Comparison of ENCODE assay signal across 8 cellular contexts in genomic region chr11:108593214-108593909, GRCh38. TPM values are rescaled to one million over a fixed set of nuclear protein-coding genes. Genes with fewer than 3 reads are reported as not detected.
DNase-seq lines count a peak whose midpoint lies in the region; ATAC-seq and TF ChIP-seq lines count a peak whose summit lies in the region.

EXPH5 (minus strand) TSS chr11:108593768; CDS start chr11:108593536, 232 bp downstream.

- peak; percentile 13 for TF ChIP-seq CTCF in neural cell (IDR thresholded peaks at IDR 0.05; ENCODE audit: poor library complexity, severe bottlenecking)

- H3K4me3 ChIP-seq in neural cell (ENCODE audit: low read length), result peak within 1 kb of the TSS; percentile 87

- H3K27me3 ChIP-seq in neural cell (ENCODE audit: insufficient read depth, low read depth, low read length), result peaks cover 30% of the 10 kb centered on the region

- H4K20me1 ChIP-seq in neural cell (ENCODE audit: insufficient read depth), result no peaks in the 10 kb centered on the region

- peak within 1 kb of the TSS; percentile 42 for H2AFZ ChIP-seq in neural cell (ENCODE audit: low read depth, low read length)

- H3K27ac ChIP-seq in neural cell (ENCODE audit: low read length), result no peak within 1 kb of the TSS

- peaks cover 10% of the 10 kb centered on the region for H3K27me3 Mint-ChIP-seq in stimulated activated naive CD8-positive, alpha-beta T cell treated with anti-CD3 and anti-CD28 coated beads, Interleukin-15, amount 100 ng/mL, for 72 hours

- peak; percentile 96 for ATAC-seq in stimulated activated naive CD8-positive, alpha-beta T cell treated with anti-CD3 and anti-CD28 coated beads, Interleukin-15, amount 100 ng/mL, for 72 hours

- peak within 1 kb of the TSS; percentile 33 for H3K9ac ChIP-seq in neural cell (ENCODE audit: low read length)

- H3K9me2 ChIP-seq in neural cell (ENCODE audit: insufficient read depth, low read length), result no peaks in the 10 kb centered on the region

- peak within 1 kb of the TSS; percentile 99 for H3K4me2 ChIP-seq in neural cell (ENCODE audit: low read length)

- H3K4me3 Mint-ChIP-seq in stimulated activated naive CD8-positive, alpha-beta T cell treated with anti-CD3 and anti-CD28 coated beads, Interleukin-15, amount 100 ng/mL, for 72 hours, result peak within 1 kb of the TSS; percentile 92 to 93

- H3K9me3 ChIP-seq in neural cell (ENCODE audit: low read length), result no peaks in the 10 kb centered on the region

- H3K27ac Mint-ChIP-seq in stimulated activated naive CD8-positive, alpha-beta T cell treated with anti-CD3 and anti-CD28 coated beads, Interleukin-15, amount 100 ng/mL, for 72 hours, result peak within 1 kb of the TSS; percentile 97

- no peak for TF ChIP-seq EP300 in neural cell (conservative IDR thresholded peaks at IDR 0.05; ENCODE audit: poor library complexity, severe bottlenecking)

- no peaks in the 10 kb centered on the region for H3K36me3 ChIP-seq in neural cell (ENCODE audit: insufficient read depth, low read length)

- no peaks in the 10 kb centered on the region for H3F3A ChIP-seq in neural cell (ENCODE audit: insufficient read depth, low read length, poor library complexity, severe bottlenecking)

- no peaks in the 10 kb centered on the region for H3K9me3 Mint-ChIP-seq in stimulated activated naive CD8-positive, alpha-beta T cell treated with anti-CD3 and anti-CD28 coated beads, Interleukin-15, amount 100 ng/mL, for 72 hours

- peaks cover 12% of the 10 kb centered on the region for H3K4me1 Mint-ChIP-seq in stimulated activated naive CD8-positive, alpha-beta T cell treated with anti-CD3 and anti-CD28 coated beads, Interleukin-15, amount 100 ng/mL, for 72 hours

- no peak for TF ChIP-seq RAD21 in neural cell (conservative IDR thresholded peaks at IDR 0.05)

- H3K79me2 ChIP-seq in neural cell (replicated peaks; ENCODE audit: insufficient read depth, low read length), result no peaks in the 10 kb centered on the region

- DNase-seq in ELF-1 (ENCODE audit: low read depth, low spot score) (peak; percentile 96), HCEC 1CT (peak; percentile 51), M059J (ENCODE audit: low read depth) (peak; percentile 94), SIG-M5 treated with dmso at 0.1 percent for 504 hours (lab: John Stamatoyannopoulos, UW; ENCODE audit: unreplicated experiment) (peak; percentile 85), foreskin melanocyte (peak; percentile 44)
- peak; percentile 67 for DNase-seq in activated gamma-delta T cell treated with anti-CD3 and anti-CD28 coated beads, Interleukin-2, amount 50 U/mL, for 16 hours (ENCODE audit: low read depth)
- peak; percentile 79 to 87 for DNase-seq in stimulated activated naive CD8-positive, alpha-beta T cell treated with anti-CD3 and anti-CD28 coated beads, Interleukin-15, amount 100 ng/mL, for 72 hours

TF ChIP-seq in neural cell, 6 proteins besides CTCF, POLR2A, EP300 and RAD21:
- no peak for TF ChIP-seq POLR2AphosphoS5 (IDR thresholded peaks at IDR 0.05)
- TF ChIP-seq MXI1 (conservative IDR thresholded peaks at IDR 0.05; ENCODE audit: poor library complexity, severe bottlenecking), result no peak
- TF ChIP-seq SMC3 (conservative IDR thresholded peaks at IDR 0.05; ENCODE audit: poor library complexity), result no peak
- no peak for TF ChIP-seq EZH2 (IDR thresholded peaks at IDR 0.05; ENCODE audit: borderline replicate concordance, insufficient read depth, low read length, poor library complexity, severe bottlenecking)
- TF ChIP-seq REST (IDR thresholded peaks at IDR 0.05; ENCODE audit: borderline replicate concordance), result no peak
- no peak for TF ChIP-seq TAF1 (IDR thresholded peaks at IDR 0.05; ENCODE audit: low read depth)
TF ChIP-seq in neural cell: peak in this region for 0.

RNA-seq across cellular contexts. Expression of gene EXPH5, which starts in this region (rescaled TPM):
- 2.3 and 2.7 TPM in 2 replicates for total RNA-seq in M059J (2014; rRNA removed; shearing (Covaris generic))
- polyA plus RNA-seq in neural cell, result not detected in 2 replicates
- polyA minus RNA-seq in neural cell, result 0.24 TPM in 1 of 2 replicates, not detected in the other

Comparison
In these comparisons a context has a peak if more than half of its experiments do, and no peak if none do; other contexts are left out.
1. DNase-seq: peak in every context shown above with its lines; median percentile 96 in ELF-1; 94 in M059J; 85 in SIG-M5 treated with dmso at 0.1 percent for 504 hours; 83 in stimulated activated naive CD8-positive, alpha-beta T cell treated with anti-CD3 and anti-CD28 coated beads, Interleukin-15, amount 100 ng/mL, for 72 hours; 67 in activated gamma-delta T cell treated with anti-CD3 and anti-CD28 coated beads, Interleukin-2, amount 50 U/mL, for 16 hours; 51 in HCEC 1CT; 44 in foreskin melanocyte.